In genomic region chr9:134661791-134662142, GRCh38 we compare ENCODE assay signal across 1 cellular context.
TF ChIP-seq lines count a peak whose summit lies in the region.

No MANE protein-coding gene starts in this region.

TF ChIP-seq in GM23338, 12 proteins besides CTCF, POLR2A, EP300 and RAD21 (continued from another document):
- TF ChIP-seq REST (IDR thresholded peaks at IDR 0.05; ENCODE audit: unreplicated experiment) (no peak), CREB1 (CRISPR knock-in tag; IDR thresholded peaks at IDR 0.05; ENCODE audit: low read depth) (no peak), ZNF114 (CRISPR knock-in tag; IDR thresholded peaks at IDR 0.05) (no peak), POLR2AphosphoS5 (IDR thresholded peaks at IDR 0.05; ENCODE audit: low read depth) (no peak), EZH2phosphoT487 (IDR thresholded peaks at IDR 0.05; ENCODE audit: unreplicated experiment) (no peak), NANOG (IDR thresholded peaks at IDR 0.05; ENCODE audit: borderline replicate concordance) (no peak), STAT1 (IDR thresholded peaks at IDR 0.05; ENCODE audit: unreplicated experiment) (no peak)
